In genomic region chr7:32019008-32019578, GRCh38 we compare ENCODE assay signal across 1 cellular context.
TF ChIP-seq lines count a peak whose summit lies in the region.

No MANE protein-coding gene starts in this region.

TF ChIP-seq in IMR-90, 13 proteins besides CTCF, POLR2A, EP300 and RAD21:
- TF ChIP-seq FOS (IDR thresholded peaks at IDR 0.05; ENCODE audit: low read depth, low read length) (no peak), NFE2L2 (IDR thresholded peaks at IDR 0.05; ENCODE audit: low read depth, low read length) (no peak), RFX5 (IDR thresholded peaks at IDR 0.05; ENCODE audit: low read depth, low read length) (no peak), SMC3 (IDR thresholded peaks at IDR 0.05; ENCODE audit: low read depth, low read length) (no peak), RCOR1 (IDR thresholded peaks at IDR 0.05; ENCODE audit: insufficient replicate concordance, low read length) (no peak)
TF ChIP-seq in IMR-90: peak in this region for 0.
